11 cellular contexts compared by ENCODE assay signal in genomic region chr20:25295386-25296093, GRCh38. TPM values are rescaled to one million over a fixed set of nuclear protein-coding genes. Genes with fewer than 3 reads are reported as not detected.
DNase-seq lines count a peak whose midpoint lies in the region; ATAC-seq lines count a peak whose summit lies in the region.
"Had no signal": no experiment of that assay in that cellular context is flagged by ENCODE, and none has a peak within 500 bp of the region (broad histone marks: within the 10 kb centered on the region; RNA-seq: fewer than 3 reads in every experiment).

No MANE protein-coding gene starts in this region.

- H3K4me1 ChIP-seq in ectodermal cell (ENCODE audit: control insufficient read depth, insufficient read depth, low read length) (no peaks in the 10 kb centered on the region), mucosa of rectum (ENCODE audit: control insufficient read depth in 2 of 2, insufficient read depth in 2 of 2, low read length in 2 of 2) (peaks cover 20% of the 10 kb centered on the region in 2 donors), aorta (ENCODE audit: control insufficient read depth in 1 of 2, insufficient read depth in 2 of 2, low read length in 2 of 2) (no peaks in the 10 kb centered on the region)

- H3K27ac Mint-ChIP-seq in activated T-cell treated with anti-CD3 and anti-CD28 coated beads, Interleukin-2, amount 50 U/mL, for 24 hours: peak overlapping the region; percentile 77

- H3K27me3 ChIP-seq in ectodermal cell (ENCODE audit: control insufficient read depth, insufficient read depth, low read length, poor library complexity, severe bottlenecking): no peaks in the 10 kb centered on the region
- no peaks in the 10 kb centered on the region for H3K27me3 ChIP-seq in mucosa of rectum (ENCODE audit: control insufficient read depth in 2 of 2, insufficient read depth in 2 of 2, low read length in 2 of 2)
- H3K27me3 ChIP-seq in aorta (ENCODE audit: control insufficient read depth in 1 of 2, insufficient read depth in 2 of 2, low read length in 1 of 2): no peaks in the 10 kb centered on the region

- H3K27ac ChIP-seq in ectodermal cell (ENCODE audit: insufficient read depth, low read depth, low read length, poor library complexity, severe bottlenecking) (peak overlapping the region; percentile 2), mucosa of rectum (ENCODE audit: low read depth in 2 of 2, low read length in 2 of 2) (peak overlapping the region; percentile 78 to 79), aorta (ENCODE audit: low read depth in 1 of 2, low read length in 2 of 2) (peak overlapping the region in 1 of 2 donors; percentile 43)

- H3K4me3 ChIP-seq in ectodermal cell (ENCODE audit: insufficient read depth, low read depth, low read length) (no peak overlapping the region), mucosa of rectum (ENCODE audit: low read length in 2 of 2) (no peak overlapping the region), aorta (ENCODE audit: low read length in 2 of 2) (no peak overlapping the region)

- intact Hi-C loops in aorta (cut with DNase I): loop anchor here (2.0 to 10.0 kb wide), 6 partner anchors 38 to 301 kb away; partner anchors contain the start of genes APMAP (in 1 of the 2) and ENTPD6 (in 1 of the 2)

- peaks cover 2% of the 10 kb centered on the region for H3K4me1 Mint-ChIP-seq in activated T-cell treated with anti-CD3 and anti-CD28 coated beads, Interleukin-2, amount 50 U/mL, for 24 hours (ENCODE audit: low read depth)

- H3K36me3 Mint-ChIP-seq in activated T-cell treated with anti-CD3 and anti-CD28 coated beads, Interleukin-2, amount 50 U/mL, for 24 hours (ENCODE audit: low read depth): peaks cover 73% of the 10 kb centered on the region
- H3K36me3 Mint-ChIP-seq: naive B cell had no signal

- no peak overlapping the region for H3K4me3 Mint-ChIP-seq in activated T-cell treated with anti-CD3 and anti-CD28 coated beads, Interleukin-2, amount 50 U/mL, for 24 hours
- H3K4me3 Mint-ChIP-seq: activated T-cell treated with anti-CD3 and anti-CD28 coated beads, Interleukin-2, amount 50 U/mL, for 4 hours; naive B cell had no signal

- H3K9me3 Mint-ChIP-seq in activated T-cell treated with anti-CD3 and anti-CD28 coated beads, Interleukin-2, amount 50 U/mL, for 24 hours: no peaks in the 10 kb centered on the region
- H3K9me3 Mint-ChIP-seq: activated T-cell treated with anti-CD3 and anti-CD28 coated beads, Interleukin-2, amount 50 U/mL, for 4 hours; naive B cell had no signal

- peaks cover 11% of the 10 kb centered on the region for H3K36me3 ChIP-seq in ectodermal cell (ENCODE audit: control insufficient read depth, insufficient read depth, low read length)
- peaks cover 48 to 68% of the 10 kb centered on the region in 2 donors for H3K36me3 ChIP-seq in mucosa of rectum (ENCODE audit: control insufficient read depth in 2 of 2, insufficient read depth in 2 of 2, low read length in 2 of 2)
- H3K36me3 ChIP-seq in aorta (ENCODE audit: control insufficient read depth in 1 of 2, insufficient read depth in 2 of 2, low read length in 1 of 2): peaks cover 0 to 6% of the 10 kb centered on the region in 2 donors

- no peak for DNase-seq in activated T-cell treated with anti-CD3 and anti-CD28 coated beads, Interleukin-2, amount 50 U/mL, for 24 hours
- DNase-seq in activated T-cell treated with anti-CD3 and anti-CD28 coated beads, Interleukin-2, amount 50 U/mL, for 48 hours: no peak
- DNase-seq in aorta (peak in 1 of 2 donors; percentile 79), kidney tubule cell (ENCODE audit: low spot score) (no peak), NCI-H146 (lab: John Stamatoyannopoulos, UW) (no peak)
- DNase-seq: activated T-cell treated with anti-CD3 and anti-CD28 coated beads, Interleukin-2, amount 50 U/mL, for 4 hours; naive B cell; SHP77 had no signal

- H3K27me3 Mint-ChIP-seq in activated T-cell treated with anti-CD3 and anti-CD28 coated beads, Interleukin-2, amount 50 U/mL, for 24 hours: no peaks in the 10 kb centered on the region
- H3K27me3 Mint-ChIP-seq: naive B cell had no signal

- H3K9ac ChIP-seq in mucosa of rectum (ENCODE audit: low read depth in 1 of 2, low read length in 2 of 2): peak overlapping the region in 1 of 2 donors; percentile 24

- H3K9me3 ChIP-seq in ectodermal cell (ENCODE audit: control insufficient read depth, low read length) (no peaks in the 10 kb centered on the region), mucosa of rectum (ENCODE audit: control insufficient read depth in 2 of 2, low read length in 2 of 2) (no peaks in the 10 kb centered on the region), aorta (ENCODE audit: control insufficient read depth, low read length) (no peaks in the 10 kb centered on the region)

- WGBS in ectodermal cell, 2 experiments: 82 to 85% methylated on average over 10 of the region's 10 CpGs
- 13 to 18% methylated on average over 10 of the region's 10 CpGs for WGBS in aorta, 2 donors

- ATAC-seq in aorta (ENCODE audit: low FRiP score) (peak; percentile 36), HG02852 (IDR thresholded peaks at IDR 0.05; ENCODE audit: unreplicated experiment) (no peak)
- ATAC-seq: activated T-cell treated with anti-CD3 and anti-CD28 coated beads, Interleukin-2, amount 50 U/mL, for 4 hours had no signal

RNA-seq across cellular contexts. Expression of gene PYGB, which starts 47.7 kb away (rescaled TPM):
- 54.4 TPM for polyA plus RNA-seq in ectodermal cell (2013, experiment 1 of 4)
- 59.8 TPM for polyA plus RNA-seq in ectodermal cell (2013, experiment 2 of 4)
- polyA plus RNA-seq in ectodermal cell (2013, experiment 3 of 4): 35.7 TPM
- polyA plus RNA-seq in ectodermal cell (2013, experiment 4 of 4): 40.4 TPM
- total RNA-seq in aorta: 10 to 100 TPM; 92.8 to 95.2 TPM
- polyA plus RNA-seq in aorta: 100 to 1,000 TPM in 1 of 2 donors, 10 to 100 TPM in 1; 37.9 to 143 TPM
